In the genomic region with DNA sequence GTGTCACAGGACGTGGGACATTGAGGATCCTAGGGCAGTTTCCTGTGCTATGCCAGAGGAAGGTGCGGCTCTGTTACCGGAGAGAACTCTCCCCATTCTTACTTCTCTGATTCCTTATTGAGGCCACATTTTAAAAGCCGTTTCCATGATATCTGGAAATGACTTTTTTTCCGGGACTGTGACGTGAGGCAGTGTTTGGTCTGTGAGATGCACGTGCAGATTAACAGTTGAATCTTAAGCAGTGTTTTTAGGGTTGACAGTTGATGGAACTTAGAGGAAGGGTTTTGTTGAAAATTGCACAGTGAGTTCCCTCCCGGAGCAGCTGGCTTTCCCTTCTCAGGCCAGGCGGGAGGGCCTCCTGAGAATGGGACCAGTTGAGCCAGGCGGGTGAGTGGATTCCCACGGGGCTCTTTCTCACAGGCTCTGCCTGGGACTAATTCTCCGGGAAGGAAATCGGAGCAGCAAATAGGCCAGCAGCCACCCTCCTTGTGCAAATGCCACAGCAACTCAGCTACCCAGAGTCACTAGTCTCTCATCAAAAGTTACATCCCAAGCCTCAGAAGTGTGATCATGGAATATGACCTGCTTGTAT, we compare ENCODE assay signal across 10 cellular contexts.
DNase-seq lines count a peak whose midpoint lies in the region; ATAC-seq and TF ChIP-seq lines count a peak whose summit lies in the region.
"Had no signal": no experiment of that assay in that cellular context is flagged by ENCODE, and none has a peak within 500 bp of the region (broad histone marks: within the 10 kb centered on the region; RNA-seq: fewer than 3 reads in every experiment).

No MANE protein-coding gene starts in this region.

- no peak for DNase-seq in HCT116 (ENCODE audit: low read depth, low spot score)
- no peak for DNase-seq in breast epithelium (ENCODE audit: low spot score in 2 of 2)
- DNase-seq in stimulated activated CD4-positive, alpha-beta T cell treated with anti-CD3 and anti-CD28 coated beads, Interleukin-4, amount 100 ng/mL, for 1 hour, result no peak
- no peak for DNase-seq in activated naive CD4-positive, alpha-beta T cell treated with anti-CD3 and anti-CD28 coated beads for 36 hours
- DNase-seq: effector memory CD8-positive, alpha-beta T cell; NCI-H1105 treated with DMSO at 0.1 percent for 48 hours had no signal

- POLR2A ChIA-PET in HCT116 (lab: Charles Lee), result no interaction called here

- no peaks in the 10 kb centered on the region for H3K9me2 ChIP-seq in HCT116 (ENCODE audit: insufficient read depth)

- H2AFZ ChIP-seq in HCT116 (ENCODE audit: low read depth, low read length, poor library complexity, severe bottlenecking), result no peak overlapping the region

- H3K9me3 ChIP-seq in HCT116 (ENCODE audit: control insufficient read depth in 1 of 2, insufficient read depth in 1 of 2, low read depth in 1 of 2, low read length in 2 of 2) (no peaks in the 10 kb centered on the region), breast epithelium (no peaks in the 10 kb centered on the region), iPS-18a (ENCODE audit: control insufficient read depth, low read depth, low read length) (no peaks in the 10 kb centered on the region), skeletal muscle tissue (ENCODE audit: control insufficient read depth in 3 of 3, low read length in 3 of 3) (no peaks in the 10 kb centered on the region)

- no peak for ATAC-seq in HCT116
- no peak for ATAC-seq in HG02870 (IDR thresholded peaks at IDR 0.05; ENCODE audit: unreplicated experiment)
- ATAC-seq in GM18861 (IDR thresholded peaks at IDR 0.05; ENCODE audit: unreplicated experiment), result no peak
- ATAC-seq: effector memory CD8-positive, alpha-beta T cell had no signal

- peak overlapping the region; percentile 74 for H3K4me2 ChIP-seq in HCT116 (ENCODE audit: low read length)

- H3K4me1 ChIP-seq in HCT116 (ENCODE audit: control insufficient read depth in 1 of 2, insufficient read depth in 2 of 2, low read length in 2 of 2), result peaks cover 13 to 30% of the 10 kb centered on the region in 2 experiments
- H3K4me1 ChIP-seq in breast epithelium, result no peaks in the 10 kb centered on the region
- H3K4me1 ChIP-seq in iPS-18a (ENCODE audit: control insufficient read depth, low read depth, low read length), result peaks cover 3% of the 10 kb centered on the region
- H3K4me1 ChIP-seq in skeletal muscle tissue (ENCODE audit: control insufficient read depth in 3 of 3, insufficient read depth in 3 of 3, low read length in 3 of 3), result peaks cover 51 to 80% (median 68%) of the 10 kb centered on the region in 3 donors

- H3K27me3 ChIP-seq in HCT116 (ENCODE audit: insufficient read depth, low read length) (no peaks in the 10 kb centered on the region), breast epithelium (no peaks in the 10 kb centered on the region), iPS-18a (ENCODE audit: control insufficient read depth, insufficient read depth, low read length) (no peaks in the 10 kb centered on the region), skeletal muscle tissue (ENCODE audit: control insufficient read depth in 3 of 3, insufficient read depth in 3 of 3, low read length in 3 of 3) (no peaks in the 10 kb centered on the region)

- H3K79me2 ChIP-seq in HCT116 (ENCODE audit: insufficient read depth, low read length), result peaks cover 31% of the 10 kb centered on the region

- H3K4me3 ChIP-seq in HCT116 (replicated peaks in 1 of 2; ENCODE audit: low read depth in 1 of 2, low read length in 2 of 2), result peak overlapping the region; percentile 74 to 85
- H3K4me3 ChIP-seq in breast epithelium, result peak overlapping the region; percentile 59 to 93 (median 70)
- peak overlapping the region; percentile 71 for H3K4me3 ChIP-seq in iPS-18a (ENCODE audit: low read length)
- peak overlapping the region; percentile 63 to 76 (median 67) for H3K4me3 ChIP-seq in skeletal muscle tissue (ENCODE audit: low read length in 3 of 3)

- peaks cover 32% of the 10 kb centered on the region for H3K27me3 Mint-ChIP-seq in activated naive CD4-positive, alpha-beta T cell treated with anti-CD3 and anti-CD28 coated beads for 36 hours (ENCODE audit: low read depth)

- BruUV-seq in HCT116 (replicated peaks; lab: Mats Ljungman, UMichigan), result TSS peak; percentile 41

- CTCF ChIA-PET in HCT116 (lab: Charles Lee), result no interaction called here
- CTCF ChIA-PET in activated naive CD4-positive, alpha-beta T cell treated with anti-CD3 and anti-CD28 coated beads for 36 hours (lab: Charles Lee), result no interaction called here

- no peaks in the 10 kb centered on the region for H4K20me1 ChIP-seq in HCT116 (ENCODE audit: insufficient read depth)

- no peaks in the 10 kb centered on the region for H3K36me3 Mint-ChIP-seq in activated naive CD4-positive, alpha-beta T cell treated with anti-CD3 and anti-CD28 coated beads for 36 hours (ENCODE audit: low read depth)

- no peak overlapping the region for H3K4me3 Mint-ChIP-seq in activated naive CD4-positive, alpha-beta T cell treated with anti-CD3 and anti-CD28 coated beads for 36 hours
- H3K4me3 Mint-ChIP-seq: effector memory CD8-positive, alpha-beta T cell had no signal

- no peak for TF ChIP-seq POLR2A in HCT116 (IDR thresholded peaks at IDR 0.05; ENCODE audit: borderline replicate concordance, extremely low read depth, insufficient read depth, insufficient read length)
- TF ChIP-seq POLR2A in breast epithelium (IDR thresholded peaks at IDR 0.05), result no peak

- no peak overlapping the region for H3K27ac Mint-ChIP-seq in activated naive CD4-positive, alpha-beta T cell treated with anti-CD3 and anti-CD28 coated beads for 36 hours
- H3K27ac Mint-ChIP-seq: effector memory CD8-positive, alpha-beta T cell had no signal

- no peaks in the 10 kb centered on the region for H3K9me3 Mint-ChIP-seq in activated naive CD4-positive, alpha-beta T cell treated with anti-CD3 and anti-CD28 coated beads for 36 hours
- H3K9me3 Mint-ChIP-seq: effector memory CD8-positive, alpha-beta T cell had no signal

- H3K36me3 ChIP-seq in HCT116 (ENCODE audit: control insufficient read depth in 1 of 2, insufficient read depth in 2 of 2, low read length in 2 of 2) (no peaks in the 10 kb centered on the region), breast epithelium (no peaks in the 10 kb centered on the region), iPS-18a (ENCODE audit: control insufficient read depth, low read depth, low read length) (no peaks in the 10 kb centered on the region), skeletal muscle tissue (ENCODE audit: control insufficient read depth in 3 of 3, insufficient read depth in 3 of 3, low read length in 3 of 3) (peaks cover 0 to 15% (median 7%) of the 10 kb centered on the region in 3 donors)

- TF ChIP-seq RAD21 in HCT116 (IDR thresholded peaks at IDR 0.05; ENCODE audit: low read depth), result no peak

- H3K9ac ChIP-seq in HCT116 (ENCODE audit: low read length), result peak overlapping the region; percentile 88
- peak overlapping the region; percentile 81 for H3K9ac ChIP-seq in iPS-18a (ENCODE audit: low read length)
- peak overlapping the region; percentile 85 to 89 (median 86) for H3K9ac ChIP-seq in skeletal muscle tissue (ENCODE audit: low read depth in 1 of 3, low read length in 3 of 3)

- H3K27ac ChIP-seq in HCT116 (ENCODE audit: low read depth, low read length) (no peak overlapping the region), breast epithelium (peak overlapping the region; percentile 98 to 99), iPS-18a (ENCODE audit: low read length) (no peak overlapping the region), skeletal muscle tissue (ENCODE audit: low read depth, low read length) (peak overlapping the region; percentile 96)

- TF ChIP-seq CTCF in HCT116 (IDR thresholded peaks at IDR 0.05 in 2 of 3, conservative IDR thresholded peaks at IDR 0.05 in 1 of 3; ENCODE audit: borderline replicate concordance in 1 of 3, insufficient read depth in 1 of 3, low read depth in 2 of 3, low read length in 2 of 3) (no peak), breast epithelium (IDR thresholded peaks at IDR 0.05) (no peak)

- H3K4me1 Mint-ChIP-seq in activated naive CD4-positive, alpha-beta T cell treated with anti-CD3 and anti-CD28 coated beads for 36 hours (ENCODE audit: low read depth), result peaks cover 6% of the 10 kb centered on the region

- RAD21 ChIA-PET in HCT116 (lab: Charles Lee; ENCODE audit: low non-redundant PET in 1 of 2, low total read pairs in 2 of 2, uncharacterized antibody in 2 of 2, unreplicated experiment in 2 of 2), result no interaction called here

- intact Hi-C loops in HCT116 (cut with micrococcal nuclease) (loop anchor here (5.0 kb wide), 1 partner anchor 127 kb away; a partner anchor contains a TSS), breast epithelium (cut with DNase I; ENCODE audit: low total_unique reads) (loop anchor here (5.0 kb wide), 1 partner anchor 62 kb away; no protein-coding TSS in a partner anchor)
- intact Hi-C loops in activated naive CD4-positive, alpha-beta T cell treated with anti-CD3 and anti-CD28 coated beads for 36 hours (cut with micrococcal nuclease), result no loop called here

TF ChIP-seq in HCT116, 20 proteins besides CTCF, POLR2A, EP300 and RAD21 (continues in another document):
- TF ChIP-seq ZNF274 (IDR thresholded peaks at IDR 0.05; ENCODE audit: low read depth, low read length), result no peak
- TF ChIP-seq YY1 (IDR thresholded peaks at IDR 0.05; ENCODE audit: extremely low read depth, insufficient replicate concordance, low read depth, low read length), result no peak
- TF ChIP-seq, protein P1, sequence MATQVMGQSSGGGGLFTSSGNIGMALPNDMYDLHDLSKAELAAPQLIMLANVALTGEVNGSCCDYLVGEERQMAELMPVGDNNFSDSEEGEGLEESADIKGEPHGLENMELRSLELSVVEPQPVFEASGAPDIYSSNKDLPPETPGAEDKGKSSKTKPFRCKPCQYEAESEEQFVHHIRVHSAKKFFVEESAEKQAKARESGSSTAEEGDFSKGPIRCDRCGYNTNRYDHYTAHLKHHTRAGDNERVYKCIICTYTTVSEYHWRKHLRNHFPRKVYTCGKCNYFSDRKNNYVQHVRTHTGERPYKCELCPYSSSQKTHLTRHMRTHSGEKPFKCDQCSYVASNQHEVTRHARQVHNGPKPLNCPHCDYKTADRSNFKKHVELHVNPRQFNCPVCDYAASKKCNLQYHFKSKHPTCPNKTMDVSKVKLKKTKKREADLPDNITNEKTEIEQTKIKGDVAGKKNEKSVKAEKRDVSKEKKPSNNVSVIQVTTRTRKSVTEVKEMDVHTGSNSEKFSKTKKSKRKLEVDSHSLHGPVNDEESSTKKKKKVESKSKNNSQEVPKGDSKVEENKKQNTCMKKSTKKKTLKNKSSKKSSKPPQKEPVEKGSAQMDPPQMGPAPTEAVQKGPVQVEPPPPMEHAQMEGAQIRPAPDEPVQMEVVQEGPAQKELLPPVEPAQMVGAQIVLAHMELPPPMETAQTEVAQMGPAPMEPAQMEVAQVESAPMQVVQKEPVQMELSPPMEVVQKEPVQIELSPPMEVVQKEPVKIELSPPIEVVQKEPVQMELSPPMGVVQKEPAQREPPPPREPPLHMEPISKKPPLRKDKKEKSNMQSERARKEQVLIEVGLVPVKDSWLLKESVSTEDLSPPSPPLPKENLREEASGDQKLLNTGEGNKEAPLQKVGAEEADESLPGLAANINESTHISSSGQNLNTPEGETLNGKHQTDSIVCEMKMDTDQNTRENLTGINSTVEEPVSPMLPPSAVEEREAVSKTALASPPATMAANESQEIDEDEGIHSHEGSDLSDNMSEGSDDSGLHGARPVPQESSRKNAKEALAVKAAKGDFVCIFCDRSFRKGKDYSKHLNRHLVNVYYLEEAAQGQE (IDR thresholded peaks at IDR 0.05; ENCODE audit: low read depth), result no peak
- no peak for TF ChIP-seq JUND (IDR thresholded peaks at IDR 0.05)

Comparison
In these comparisons a context has a peak if more than half of its experiments do, and no peak if none do; other contexts are left out.
1. H3K27ac ChIP-seq: peak in breast epithelium (2 of 2) and skeletal muscle tissue (single experiment); none in HCT116 (single experiment) and iPS-18a (single experiment).
2. Peak in every context shown above with its lines, with median percentiles within 50 percentile points of each other: H3K4me3 ChIP-seq and H3K9ac ChIP-seq.